In genomic region chr12:15116073-15116472, GRCh38 we compare ENCODE assay signal across 19 cellular contexts.
DNase-seq lines count a peak whose midpoint lies in the region; ATAC-seq, FAIRE-seq and TF ChIP-seq lines count a peak whose summit lies in the region.
"Had no signal": no experiment of that assay in that cellular context is flagged by ENCODE, and none has a peak within 500 bp of the region (broad histone marks: within the 10 kb centered on the region; RNA-seq: fewer than 3 reads in every experiment).

No MANE protein-coding gene starts in this region.

- peaks cover 20% of the 10 kb centered on the region for H3K27me3 Mint-ChIP-seq in stimulated activated memory B cell treated with anti-CD40 and anti-IgM and Interleukin-4, amounts not matched to agents 10 μg/mL and 1 μg/mL and 100 μg/mL, for 72 hours

- H3K4me1 ChIP-seq in left ventricle myocardium inferior, result no peaks in the 10 kb centered on the region

- H3K4me1 Mint-ChIP-seq in stimulated activated memory B cell treated with anti-CD40 and anti-IgM and Interleukin-4, amounts not matched to agents 10 μg/mL and 1 μg/mL and 100 μg/mL, for 72 hours, result no peaks in the 10 kb centered on the region
- H3K4me1 Mint-ChIP-seq: activated CD4-positive, alpha-beta T cell treated with anti-CD3 and anti-CD28 coated beads, Interleukin-2, amount 10 ng/mL, durations not matched to agents 24 days and 14 days; activated naive CD4-positive, alpha-beta T cell treated with anti-CD3 and anti-CD28 coated beads, Interleukin-2, amount 50 U/mL, for 24 hours had no signal

- intact Hi-C loops in left cardiac atrium (cut with DNase I), result no loop called here
- intact Hi-C loops in left ventricle myocardium inferior (cut with micrococcal nuclease), result no loop called here

- H3K9me3 ChIP-seq in left ventricle myocardium inferior (replicated peaks), result no peaks in the 10 kb centered on the region

- no peaks in the 10 kb centered on the region for H3K27me3 ChIP-seq in left ventricle myocardium inferior (ENCODE audit: low read depth)

- no peak overlapping the region for H3K4me3 ChIP-seq in left ventricle myocardium inferior
- H3K4me3 ChIP-seq: SK-N-MC, smooth muscle cell had no signal

- H3K27ac Mint-ChIP-seq in stimulated activated memory B cell treated with anti-CD40 and anti-IgM and Interleukin-4, amounts not matched to agents 10 μg/mL and 1 μg/mL and 100 μg/mL, for 72 hours, result no peak overlapping the region
- H3K27ac Mint-ChIP-seq: activated CD4-positive, alpha-beta T cell treated with anti-CD3 and anti-CD28 coated beads, Interleukin-2, amount 10 ng/mL, durations not matched to agents 24 days and 14 days; activated naive CD4-positive, alpha-beta T cell treated with anti-CD3 and anti-CD28 coated beads, Interleukin-2, amount 50 U/mL, for 24 hours had no signal

- TF ChIP-seq CTCF in left ventricle myocardium inferior (IDR thresholded peaks at IDR 0.05; ENCODE audit: borderline replicate concordance), result no peak

- FAIRE-seq in frontal cortex (lab: Jason Lieb, UNC), result peak; percentile 75
- FAIRE-seq: islet of Langerhans, urothelium cell line had no signal

- no peaks in the 10 kb centered on the region for H3K36me3 Mint-ChIP-seq in stimulated activated memory B cell treated with anti-CD40 and anti-IgM and Interleukin-4, amounts not matched to agents 10 μg/mL and 1 μg/mL and 100 μg/mL, for 72 hours
- H3K36me3 Mint-ChIP-seq: activated naive CD4-positive, alpha-beta T cell treated with anti-CD3 and anti-CD28 coated beads, Interleukin-2, amount 50 U/mL, for 24 hours had no signal

- no peak overlapping the region for H3K4me3 Mint-ChIP-seq in stimulated activated memory B cell treated with anti-CD40 and anti-IgM and Interleukin-4, amounts not matched to agents 10 μg/mL and 1 μg/mL and 100 μg/mL, for 72 hours
- H3K4me3 Mint-ChIP-seq: activated CD4-positive, alpha-beta T cell treated with anti-CD3 and anti-CD28 coated beads, Interleukin-2, amount 10 ng/mL, durations not matched to agents 24 days and 14 days; activated naive CD4-positive, alpha-beta T cell treated with anti-CD3 and anti-CD28 coated beads, Interleukin-2, amount 50 U/mL, for 24 hours had no signal

- DNase-seq in left cardiac atrium (no peak), left ventricle myocardium inferior (no peak), frontal cortex (ENCODE audit: low spot score in 2 of 2) (peak; percentile 16 to 18), occipital lobe (lab: John Stamatoyannopoulos, UW) (peak; percentile 36)
- no peak for DNase-seq in activated CD4-positive, alpha-beta T cell treated with anti-CD3 and anti-CD28 coated beads for 4 hours
- DNase-seq: activated CD4-positive, alpha-beta T cell treated with anti-CD3 and anti-CD28 coated beads, Interleukin-2, amount 10 ng/mL, durations not matched to agents 24 days and 14 days; activated T-cell treated with anti-CD3 and anti-CD28 coated beads for 4 hours; central memory CD4-positive, alpha-beta T cell; NCI-H187 treated with DMSO at 0.1 percent for 48 hours; NCI-H524 treated with DMSO at 0.1 percent for 48 hours; stimulated activated naive CD4-positive, alpha-beta T cell had no signal

- no peaks in the 10 kb centered on the region for H3K36me3 ChIP-seq in left ventricle myocardium inferior

- no peaks in the 10 kb centered on the region for H3K9me3 Mint-ChIP-seq in stimulated activated memory B cell treated with anti-CD40 and anti-IgM and Interleukin-4, amounts not matched to agents 10 μg/mL and 1 μg/mL and 100 μg/mL, for 72 hours
- H3K9me3 Mint-ChIP-seq: activated CD4-positive, alpha-beta T cell treated with anti-CD3 and anti-CD28 coated beads, Interleukin-2, amount 10 ng/mL, durations not matched to agents 24 days and 14 days; activated naive CD4-positive, alpha-beta T cell treated with anti-CD3 and anti-CD28 coated beads, Interleukin-2, amount 50 U/mL, for 24 hours had no signal

- ATAC-seq in left cardiac atrium (peak; percentile 17 to 78), HG03159 (IDR thresholded peaks at IDR 0.05; ENCODE audit: unreplicated experiment) (no peak), HG02840 (IDR thresholded peaks at IDR 0.05; ENCODE audit: low FRiP score, unreplicated experiment) (no peak)
- no peak for ATAC-seq in stimulated activated memory B cell treated with anti-CD40 and anti-IgM and Interleukin-4, amounts not matched to agents 10 μg/mL and 1 μg/mL and 100 μg/mL, for 72 hours

- H3K27ac ChIP-seq in left ventricle myocardium inferior (replicated peaks), result no peak overlapping the region
- H3K27ac ChIP-seq: SK-N-MC had no signal

Comparison
In these comparisons a context has a peak if more than half of its experiments do, and no peak if none do; other contexts are left out.
1. ATAC-seq: peak in left cardiac atrium (2 of 2); none in stimulated activated memory B cell treated with anti-CD40 and anti-IgM and Interleukin-4, amounts not matched to agents 10 μg/mL and 1 μg/mL and 100 μg/mL, for 72 hours (single experiment), HG03159 (single experiment) and HG02840 (single experiment).
2. DNase-seq: peak in frontal cortex (2 of 2) and occipital lobe (single experiment); none in left cardiac atrium (single experiment), left ventricle myocardium inferior (single experiment) and activated CD4-positive, alpha-beta T cell treated with anti-CD3 and anti-CD28 coated beads for 4 hours (0 of 2).